22 cellular contexts compared by ENCODE assay signal in genomic region chr7:158492372-158492771, GRCh38.
"Had no signal": no experiment of that assay in that cellular context is flagged by ENCODE, and none has a peak within 500 bp of the region (broad histone marks: within the 10 kb centered on the region; RNA-seq: fewer than 3 reads in every experiment).

No MANE protein-coding gene starts in this region.

- H3K27me3 Mint-ChIP-seq: stimulated activated naive CD8-positive, alpha-beta T cell treated with anti-CD3 and anti-CD28 coated beads, Interleukin-15, Interleukin-2, amounts not matched to agents 100 ng/mL and 50 ng/mL, for 24 hours had no signal

- H3K4me2 ChIP-seq: hepatocyte had no signal

- H3K4me3 Mint-ChIP-seq: natural killer cell treated with Interleukin-12 subunit alpha and Interleukin-12 subunit beta and Interleukin-15 and Interleukin-18, amount 100 ng/mL, for 72 hours; stimulated activated memory B cell treated with anti-CD40 and anti-IgM and Interleukin-4, amounts not matched to agents 10 μg/mL and 1 μg/mL and 100 μg/mL, for 72 hours; stimulated activated naive CD8-positive, alpha-beta T cell treated with anti-CD3 and anti-CD28 coated beads, Interleukin-15, Interleukin-2, amounts not matched to agents 100 ng/mL and 50 ng/mL, for 24 hours had no signal

- H3K36me3 ChIP-seq: left ventricle myocardium inferior, pancreas, right lobe of liver had no signal

- H2AFZ ChIP-seq: hepatocyte had no signal

- H3K27me3 ChIP-seq: pancreas, right lobe of liver had no signal

- H3K9me3 ChIP-seq: left ventricle myocardium inferior, pancreas, right lobe of liver had no signal

- H3K36me3 Mint-ChIP-seq: natural killer cell treated with Interleukin-12 subunit alpha and Interleukin-12 subunit beta and Interleukin-15 and Interleukin-18, amount 100 ng/mL, for 72 hours; stimulated activated memory B cell treated with anti-CD40 and anti-IgM and Interleukin-4, amounts not matched to agents 10 μg/mL and 1 μg/mL and 100 μg/mL, for 72 hours had no signal

- H3K27ac ChIP-seq: hepatocyte, left ventricle myocardium inferior, pancreas, right lobe of liver had no signal

- ATAC-seq: left cardiac atrium; natural killer cell treated with Interleukin-12 subunit alpha and Interleukin-12 subunit beta and Interleukin-15 and Interleukin-18, amount 100 ng/mL, for 72 hours; pancreas; right lobe of liver; stimulated activated memory B cell treated with anti-CD40 and anti-IgM and Interleukin-4, amounts not matched to agents 10 μg/mL and 1 μg/mL and 100 μg/mL, for 72 hours had no signal

- H3K4me3 ChIP-seq: hepatocyte, left ventricle myocardium inferior, lung, pancreas, right lobe of liver had no signal

- H3K9me3 Mint-ChIP-seq: natural killer cell treated with Interleukin-12 subunit alpha and Interleukin-12 subunit beta and Interleukin-15 and Interleukin-18, amount 100 ng/mL, for 72 hours; stimulated activated memory B cell treated with anti-CD40 and anti-IgM and Interleukin-4, amounts not matched to agents 10 μg/mL and 1 μg/mL and 100 μg/mL, for 72 hours; stimulated activated naive CD8-positive, alpha-beta T cell treated with anti-CD3 and anti-CD28 coated beads, Interleukin-15, Interleukin-2, amounts not matched to agents 100 ng/mL and 50 ng/mL, for 24 hours had no signal

- DNase-seq: dermis blood vessel endothelial cell; effector CD4-positive, alpha-beta T cell; foreskin melanocyte; kidney; left cardiac atrium; left ventricle myocardium inferior; mesenchymal stem cell; midbrain; occipital lobe; pancreas; right lobe of liver; stimulated activated CD4-positive, alpha-beta T cell treated with anti-CD3 and anti-CD28 coated beads, Interleukin-15, amount 100 ng/mL, for 24 hours; stimulated activated CD4-positive, alpha-beta T cell treated with anti-CD3 and anti-CD28 coated beads, Interleukin-1b, Interleukin-23, amount 100 ng/mL, for 48 hours; stimulated activated CD4-positive, alpha-beta T cell treated with anti-CD3 and anti-CD28 coated beads, Interleukin-4, amount 100 ng/mL, for 24 hours; trophoblast cell had no signal

- H3K27ac Mint-ChIP-seq: natural killer cell treated with Interleukin-12 subunit alpha and Interleukin-12 subunit beta and Interleukin-15 and Interleukin-18, amount 100 ng/mL, for 72 hours; progenitor cell of endocrine pancreas; stimulated activated memory B cell treated with anti-CD40 and anti-IgM and Interleukin-4, amounts not matched to agents 10 μg/mL and 1 μg/mL and 100 μg/mL, for 72 hours; stimulated activated naive CD8-positive, alpha-beta T cell treated with anti-CD3 and anti-CD28 coated beads, Interleukin-15, Interleukin-2, amounts not matched to agents 100 ng/mL and 50 ng/mL, for 24 hours had no signal

- FAIRE-seq: colon, kidney, pancreas had no signal

- H3K79me2 ChIP-seq: hepatocyte had no signal

- H3K4me1 ChIP-seq: left ventricle myocardium inferior, pancreas, right lobe of liver had no signal
